Comparison of ENCODE assay signal across 14 cellular contexts in genomic region chr13:43127103-43127817, GRCh38.
DNase-seq lines count a peak whose midpoint lies in the region; ATAC-seq and TF ChIP-seq lines count a peak whose summit lies in the region.
"Had no signal": no experiment of that assay in that cellular context is flagged by ENCODE, and none has a peak within 500 bp of the region (broad histone marks: within the 10 kb centered on the region; RNA-seq: fewer than 3 reads in every experiment).

No MANE protein-coding gene starts in this region.

- no peak overlapping the region for H4K12ac ChIP-seq in trophoblast cell (ENCODE audit: low read depth, low read length)

- WGBS in trophoblast cell (ENCODE audit: extremely low coverage, insufficient coverage, insufficient read length): no CpG with 5 or more reads among the region's 10 CpGs
- WGBS in aorta, 2 donors: 69 to 76% methylated on average over 10 of the region's 10 CpGs

- H3K18ac ChIP-seq in trophoblast cell (ENCODE audit: low read length): no peak overlapping the region

- peak; percentile 27 for ATAC-seq in GM21360 (IDR thresholded peaks at IDR 0.05; ENCODE audit: unreplicated experiment)
- no peak for ATAC-seq in HG03175 (IDR thresholded peaks at IDR 0.05; ENCODE audit: unreplicated experiment)
- no peak for ATAC-seq in aorta (ENCODE audit: low FRiP score)
- ATAC-seq: HCT116 had no signal

- H2BK120ac ChIP-seq in trophoblast cell (ENCODE audit: insufficient read depth, low read length, poor library complexity): peak overlapping the region; percentile 36

- no peak overlapping the region for H2AK5ac ChIP-seq in trophoblast cell (ENCODE audit: low read length)

- H2BK12ac ChIP-seq in trophoblast cell (ENCODE audit: low read length): peak overlapping the region; percentile 74

- H3K79me1 ChIP-seq in trophoblast cell (ENCODE audit: low read length): peaks cover 11% of the 10 kb centered on the region

- H3K4me1 Mint-ChIP-seq in glutamatergic neuron (ENCODE audit: low read depth, unreplicated experiment): peaks cover 31% of the 10 kb centered on the region

- peak overlapping the region; percentile 8 for H4K91ac ChIP-seq in trophoblast cell (ENCODE audit: low read depth, low read length)

- peak; percentile 57 for DNase-seq in SK-N-DZ (ENCODE audit: low spot score)
- DNase-seq in glutamatergic neuron: no peak
- no peak for DNase-seq in trophoblast cell
- no peak for DNase-seq in aorta
- DNase-seq in NCI-H82 (lab: John Stamatoyannopoulos, UW): no peak
- DNase-seq in DMS153 treated with DMSO at 0.1 percent for 48 hours (lab: John Stamatoyannopoulos, UW; ENCODE audit: unreplicated experiment): no peak
- DNase-seq: NCI-H1105; stimulated activated naive CD4-positive, alpha-beta T cell treated with Interleukin-2 at 50 U/mL for 16 hours; T1000 had no signal

- H3K27me3 Mint-ChIP-seq in glutamatergic neuron (ENCODE audit: unreplicated experiment): peaks cover 2% of the 10 kb centered on the region

- H3K79me2 ChIP-seq in trophoblast cell (ENCODE audit: control insufficient read depth, insufficient read depth, low read length, poor library complexity): no peaks in the 10 kb centered on the region

- intact Hi-C loops in aorta (cut with DNase I): no loop called here

- no peak overlapping the region for H3K4ac ChIP-seq in trophoblast cell (ENCODE audit: low read depth, low read length)

- peak overlapping the region; percentile 67 for H3K27ac Mint-ChIP-seq in glutamatergic neuron (ENCODE audit: unreplicated experiment)
- H3K27ac Mint-ChIP-seq: dendritic cell treated with granulocyte-macrophage colony-stimulating factor and Interleukin-4, amounts not matched to agents 40 ng/mL and 50 ng/mL, for 4 days had no signal

- no peak overlapping the region for H2BK5ac ChIP-seq in trophoblast cell (ENCODE audit: low read depth, low read length, poor library complexity)

- H3K36me3 ChIP-seq in trophoblast cell (ENCODE audit: control insufficient read depth in 1 of 2, insufficient read depth in 2 of 2, low read length in 2 of 2) (no peaks in the 10 kb centered on the region), aorta (ENCODE audit: control insufficient read depth in 1 of 2, insufficient read depth in 2 of 2, low read length in 1 of 2) (no peaks in the 10 kb centered on the region)

- H3K9me3 Mint-ChIP-seq in glutamatergic neuron (ENCODE audit: unreplicated experiment): peaks cover 1% of the 10 kb centered on the region
- H3K9me3 Mint-ChIP-seq: dendritic cell treated with granulocyte-macrophage colony-stimulating factor and Interleukin-4, amounts not matched to agents 40 ng/mL and 50 ng/mL, for 4 days had no signal

- no peak overlapping the region for H3K27ac ChIP-seq in trophoblast cell (ENCODE audit: low read depth, low read length)
- no peak overlapping the region for H3K27ac ChIP-seq in aorta (ENCODE audit: low read depth in 1 of 2, low read length in 2 of 2)
- H3K27ac ChIP-seq: HL-60 had no signal

- no peak overlapping the region for H3K4me2 ChIP-seq in trophoblast cell (ENCODE audit: low read length)

- no peak overlapping the region for H3K4me3 ChIP-seq in trophoblast cell (ENCODE audit: low read depth, low read length)
- H3K4me3 ChIP-seq in aorta (ENCODE audit: low read length in 2 of 2): no peak overlapping the region

- H3K36me3 Mint-ChIP-seq in glutamatergic neuron (ENCODE audit: unreplicated experiment): no peaks in the 10 kb centered on the region

- no peak overlapping the region for H3K23ac ChIP-seq in trophoblast cell (ENCODE audit: low read length)

- TF ChIP-seq CTCF in glutamatergic neuron (IDR thresholded peaks at IDR 0.05; ENCODE audit: partially characterized antibody, unreplicated experiment): no peak

- H3K27me3 ChIP-seq in trophoblast cell (ENCODE audit: insufficient read depth, low read length) (no peaks in the 10 kb centered on the region), aorta (ENCODE audit: control insufficient read depth in 1 of 2, insufficient read depth in 2 of 2, low read length in 1 of 2) (no peaks in the 10 kb centered on the region)

- peak overlapping the region; percentile 55 for H3K4me3 Mint-ChIP-seq in glutamatergic neuron (ENCODE audit: unreplicated experiment)
- H3K4me3 Mint-ChIP-seq: dendritic cell treated with granulocyte-macrophage colony-stimulating factor and Interleukin-4, amounts not matched to agents 40 ng/mL and 50 ng/mL, for 4 days had no signal

- H2AFZ ChIP-seq in trophoblast cell (ENCODE audit: insufficient read depth, low read length, poor library complexity): no peak overlapping the region

- H3K14ac ChIP-seq in trophoblast cell (ENCODE audit: low read length): no peak overlapping the region

- H4K8ac ChIP-seq in trophoblast cell (ENCODE audit: low read depth, low read length): no peak overlapping the region

- H3K9ac ChIP-seq in trophoblast cell (ENCODE audit: low read length): no peak overlapping the region

- H3K9me3 ChIP-seq in trophoblast cell (ENCODE audit: insufficient read depth, low read depth, low read length) (no peaks in the 10 kb centered on the region), aorta (ENCODE audit: control insufficient read depth, low read length) (no peaks in the 10 kb centered on the region)

- H3K4me1 ChIP-seq in trophoblast cell (ENCODE audit: control insufficient read depth in 1 of 2, insufficient read depth in 2 of 2, low read length in 2 of 2) (peaks cover 5 to 6% of the 10 kb centered on the region in 2 experiments), aorta (ENCODE audit: control insufficient read depth in 1 of 2, insufficient read depth in 2 of 2, low read length in 2 of 2) (no peaks in the 10 kb centered on the region)
